22 cellular contexts compared by ENCODE assay signal in the genomic region with DNA sequence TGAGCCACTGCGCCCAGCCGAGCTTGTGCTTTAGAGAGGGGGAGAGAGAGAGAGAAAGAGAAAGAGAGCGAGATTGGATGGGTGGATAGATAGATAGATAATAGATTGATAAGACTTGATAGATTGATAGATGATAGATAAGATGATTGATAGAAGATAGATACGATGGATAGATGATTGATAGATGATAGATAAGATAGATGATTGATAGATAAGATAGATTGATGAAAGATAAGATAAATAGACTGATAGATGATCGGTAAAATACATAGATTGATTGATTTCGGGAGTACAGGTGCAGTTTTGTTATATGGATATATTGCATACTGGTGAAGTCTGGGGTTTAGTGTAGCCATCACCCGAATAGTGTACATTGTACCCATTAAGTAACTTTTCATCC.
DNase-seq lines count a peak whose midpoint lies in the region; ATAC-seq and TF ChIP-seq lines count a peak whose summit lies in the region.
"Had no signal": no experiment of that assay in that cellular context is flagged by ENCODE, and none has a peak within 500 bp of the region (broad histone marks: within the 10 kb centered on the region; RNA-seq: fewer than 3 reads in every experiment).

No MANE protein-coding gene starts in this region.

- H3K4me1 ChIP-seq in CD4-positive, CD25-positive, alpha-beta regulatory T cell (ENCODE audit: control insufficient read depth, insufficient read depth, low read length, poor library complexity, severe bottlenecking), result peaks cover 12% of the 10 kb centered on the region
- H3K4me1 ChIP-seq in naive thymus-derived CD4-positive, alpha-beta T cell (ENCODE audit: control insufficient read depth in 2 of 2, insufficient read depth in 2 of 2, low read length in 2 of 2), result peaks cover 12 to 21% of the 10 kb centered on the region in 2 donors
- H3K4me1 ChIP-seq: BE2C had no signal

- H3K9me3 Mint-ChIP-seq in activated CD8-positive, alpha-beta memory T cell treated with anti-CD3 and anti-CD28 coated beads, Interleukin-2, amount 10 ng/mL, durations not matched to agents 7 days and 5 days (ENCODE audit: low read depth), result no peaks in the 10 kb centered on the region
- H3K9me3 Mint-ChIP-seq in CD4-positive, CD25-positive, alpha-beta regulatory T cell, result no peaks in the 10 kb centered on the region
- H3K9me3 Mint-ChIP-seq in naive thymus-derived CD4-positive, alpha-beta T cell, result peaks cover 0 to 2% (median 0%) of the 10 kb centered on the region in 11 donors

- no peaks in the 10 kb centered on the region for H3K36me3 Mint-ChIP-seq in activated CD8-positive, alpha-beta memory T cell treated with anti-CD3 and anti-CD28 coated beads, Interleukin-2, amount 10 ng/mL, durations not matched to agents 7 days and 5 days
- no peaks in the 10 kb centered on the region for H3K36me3 Mint-ChIP-seq in CD4-positive, CD25-positive, alpha-beta regulatory T cell
- H3K36me3 Mint-ChIP-seq in naive thymus-derived CD4-positive, alpha-beta T cell, result no peaks in the 10 kb centered on the region
- H3K36me3 Mint-ChIP-seq: CD4-positive, alpha-beta memory T cell had no signal

- H3K4me3 ChIP-seq in CD4-positive, CD25-positive, alpha-beta regulatory T cell (ENCODE audit: low read depth, low read length), result no peak overlapping the region
- H3K4me3 ChIP-seq in naive thymus-derived CD4-positive, alpha-beta T cell (ENCODE audit: low read length), result no peak overlapping the region

- intact Hi-C loops in naive thymus-derived CD4-positive, alpha-beta T cell (cut with micrococcal nuclease), result loop anchor here in 1 of 2 donors (2.0 kb wide), 2 partner anchors 113 to 395 kb away; partner anchors contain the start of genes MAP1LC3B2 and MED13L

- ATAC-seq in activated CD8-positive, alpha-beta memory T cell treated with anti-CD3 and anti-CD28 coated beads, Interleukin-2, amount 10 ng/mL, durations not matched to agents 7 days and 5 days, result no peak
- no peak for ATAC-seq in CD4-positive, CD25-positive, alpha-beta regulatory T cell (ENCODE audit: low read depth in 2 of 2)
- no peak for ATAC-seq in naive thymus-derived CD4-positive, alpha-beta T cell
- no peak for ATAC-seq in HG02970 (IDR thresholded peaks at IDR 0.05; ENCODE audit: low FRiP score, unreplicated experiment)
- ATAC-seq: HepG2 had no signal

- peak overlapping the region; percentile 13 for H3K27ac Mint-ChIP-seq in activated CD8-positive, alpha-beta memory T cell treated with anti-CD3 and anti-CD28 coated beads, Interleukin-2, amount 10 ng/mL, durations not matched to agents 7 days and 5 days
- H3K27ac Mint-ChIP-seq in CD4-positive, CD25-positive, alpha-beta regulatory T cell, result peak overlapping the region in 2 of 3 donors; percentile 57 to 81
- H3K27ac Mint-ChIP-seq in naive thymus-derived CD4-positive, alpha-beta T cell, result peak overlapping the region in 8 of 9 donors; percentile 0 to 97 (median 78)

- no peaks in the 10 kb centered on the region for H3K9me3 ChIP-seq in CD4-positive, CD25-positive, alpha-beta regulatory T cell (ENCODE audit: control insufficient read depth in 2 of 2, low read length in 2 of 2)
- H3K9me3 ChIP-seq in naive thymus-derived CD4-positive, alpha-beta T cell (ENCODE audit: control insufficient read depth in 2 of 3, low read length in 3 of 3), result no peaks in the 10 kb centered on the region
- H3K9me3 ChIP-seq: BE2C, SK-N-SH had no signal

- H3K36me3 ChIP-seq in CD4-positive, CD25-positive, alpha-beta regulatory T cell (ENCODE audit: control insufficient read depth, insufficient read depth, low read length), result no peaks in the 10 kb centered on the region
- H3K36me3 ChIP-seq in naive thymus-derived CD4-positive, alpha-beta T cell (ENCODE audit: control insufficient read depth in 2 of 3, insufficient read depth in 3 of 3, low read length in 3 of 3), result no peaks in the 10 kb centered on the region
- H3K36me3 ChIP-seq: BE2C had no signal

- H3K27me3 ChIP-seq in CD4-positive, CD25-positive, alpha-beta regulatory T cell (ENCODE audit: control insufficient read depth, insufficient read depth, low read length), result no peaks in the 10 kb centered on the region
- H3K27me3 ChIP-seq in naive thymus-derived CD4-positive, alpha-beta T cell (ENCODE audit: control insufficient read depth in 2 of 2, insufficient read depth in 2 of 2, low read length in 2 of 2), result no peaks in the 10 kb centered on the region
- H3K27me3 ChIP-seq: BE2C had no signal

- H3K27ac ChIP-seq in CD4-positive, CD25-positive, alpha-beta regulatory T cell (ENCODE audit: insufficient read depth, low read length, poor library complexity, severe bottlenecking), result no peak overlapping the region
- H3K27ac ChIP-seq in naive thymus-derived CD4-positive, alpha-beta T cell (ENCODE audit: low read depth, low read length), result no peak overlapping the region

- no peak for DNase-seq in activated CD8-positive, alpha-beta memory T cell treated with anti-CD3 and anti-CD28 coated beads, Interleukin-2, amount 10 ng/mL, durations not matched to agents 7 days and 5 days
- no peak for DNase-seq in activated CD8-positive, alpha-beta memory T cell treated with anti-CD3 and anti-CD28 coated beads, Interleukin-2, amount 50 U/mL, for 48 hours
- DNase-seq in CD4-positive, CD25-positive, alpha-beta regulatory T cell, result no peak
- DNase-seq in HEK293T (ENCODE audit: extremely low spot score) (no peak), cortex of kidney (lab: John Stamatoyannopoulos, UW) (no peak)
- DNase-seq in naive thymus-derived CD4-positive, alpha-beta T cell, result no peak
- DNase-seq: BE2C; CD4-positive, alpha-beta memory T cell; COR-L47; DMS53; GDM1; MV-4-11; NCI-H1105 treated with DMSO at 0.1 percent for 48 hours; NCI-H146; NCI-H1930; NCI-H2107; NCI-H524; NCI-H748 treated with DMSO at 0.1 percent for 48 hours; SK-N-SH; SW 1271 had no signal

- H3K4me1 Mint-ChIP-seq in activated CD8-positive, alpha-beta memory T cell treated with anti-CD3 and anti-CD28 coated beads, Interleukin-2, amount 10 ng/mL, durations not matched to agents 7 days and 5 days, result peaks cover 46% of the 10 kb centered on the region
- H3K4me1 Mint-ChIP-seq in CD4-positive, CD25-positive, alpha-beta regulatory T cell, result peaks cover 7 to 40% (median 26%) of the 10 kb centered on the region in 4 donors
- H3K4me1 Mint-ChIP-seq in naive thymus-derived CD4-positive, alpha-beta T cell, result peaks cover 28 to 47% (median 41%) of the 10 kb centered on the region in 7 donors

- CTCF ChIA-PET in activated CD8-positive, alpha-beta memory T cell treated with anti-CD3 and anti-CD28 coated beads, Interleukin-2, amount 10 ng/mL, durations not matched to agents 7 days and 5 days (lab: Charles Lee), result no interaction called here
- CTCF ChIA-PET in HEK293T (lab: Yijun Ruan, JAX), result no interaction called here
- CTCF ChIA-PET in naive thymus-derived CD4-positive, alpha-beta T cell (lab: Charles Lee), result no interaction called here

- peaks cover 2% of the 10 kb centered on the region for H3K27me3 Mint-ChIP-seq in activated CD8-positive, alpha-beta memory T cell treated with anti-CD3 and anti-CD28 coated beads, Interleukin-2, amount 10 ng/mL, durations not matched to agents 7 days and 5 days
- peaks cover 10% of the 10 kb centered on the region for H3K27me3 Mint-ChIP-seq in CD4-positive, CD25-positive, alpha-beta regulatory T cell
- no peaks in the 10 kb centered on the region for H3K27me3 Mint-ChIP-seq in naive thymus-derived CD4-positive, alpha-beta T cell
- H3K27me3 Mint-ChIP-seq: CD4-positive, alpha-beta memory T cell had no signal

- no peak overlapping the region for H3K4me3 Mint-ChIP-seq in activated CD8-positive, alpha-beta memory T cell treated with anti-CD3 and anti-CD28 coated beads, Interleukin-2, amount 10 ng/mL, durations not matched to agents 7 days and 5 days
- H3K4me3 Mint-ChIP-seq in CD4-positive, CD25-positive, alpha-beta regulatory T cell, result no peak overlapping the region
- H3K4me3 Mint-ChIP-seq in naive thymus-derived CD4-positive, alpha-beta T cell, result peak overlapping the region in 6 of 10 donors; percentile 1 to 85 (median 6)

- POLR2A ChIA-PET in HEK293T (lab: Yijun Ruan, JAX), result no interaction called here
- POLR2A ChIA-PET in naive thymus-derived CD4-positive, alpha-beta T cell (lab: Charles Lee), result no interaction called here

TF ChIP-seq in HEK293T, 16 proteins besides CTCF, POLR2A, EP300 and RAD21:
- TF ChIP-seq, protein P1, sequence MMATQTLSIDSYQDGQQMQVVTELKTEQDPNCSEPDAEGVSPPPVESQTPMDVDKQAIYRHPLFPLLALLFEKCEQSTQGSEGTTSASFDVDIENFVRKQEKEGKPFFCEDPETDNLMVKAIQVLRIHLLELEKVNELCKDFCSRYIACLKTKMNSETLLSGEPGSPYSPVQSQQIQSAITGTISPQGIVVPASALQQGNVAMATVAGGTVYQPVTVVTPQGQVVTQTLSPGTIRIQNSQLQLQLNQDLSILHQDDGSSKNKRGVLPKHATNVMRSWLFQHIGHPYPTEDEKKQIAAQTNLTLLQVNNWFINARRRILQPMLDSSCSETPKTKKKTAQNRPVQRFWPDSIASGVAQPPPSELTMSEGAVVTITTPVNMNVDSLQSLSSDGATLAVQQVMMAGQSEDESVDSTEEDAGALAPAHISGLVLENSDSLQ (IDR thresholded peaks at IDR 0.05), result peak; percentile 65; the same call in 1 of the 2 replicates
- TF ChIP-seq HDGF (IDR thresholded peaks at IDR 0.05; ENCODE audit: borderline replicate concordance), result no peak
TF ChIP-seq in HEK293T: peak in this region for 1.

Comparison
In these comparisons a context has a peak if more than half of its experiments do, and no peak if none do; other contexts are left out.
1. H3K27ac Mint-ChIP-seq: peak in every context shown above with its lines; median percentile 78 in naive thymus-derived CD4-positive, alpha-beta T cell; 69 in CD4-positive, CD25-positive, alpha-beta regulatory T cell; 13 in activated CD8-positive, alpha-beta memory T cell treated with anti-CD3 and anti-CD28 coated beads, Interleukin-2, amount 10 ng/mL, durations not matched to agents 7 days and 5 days.
2. H3K4me3 Mint-ChIP-seq: peak in naive thymus-derived CD4-positive, alpha-beta T cell (6 of 10); none in activated CD8-positive, alpha-beta memory T cell treated with anti-CD3 and anti-CD28 coated beads, Interleukin-2, amount 10 ng/mL, durations not matched to agents 7 days and 5 days (single experiment) and CD4-positive, CD25-positive, alpha-beta regulatory T cell (0 of 4).